ENCODE assay signal across 9 cellular contexts in the genomic region with DNA sequence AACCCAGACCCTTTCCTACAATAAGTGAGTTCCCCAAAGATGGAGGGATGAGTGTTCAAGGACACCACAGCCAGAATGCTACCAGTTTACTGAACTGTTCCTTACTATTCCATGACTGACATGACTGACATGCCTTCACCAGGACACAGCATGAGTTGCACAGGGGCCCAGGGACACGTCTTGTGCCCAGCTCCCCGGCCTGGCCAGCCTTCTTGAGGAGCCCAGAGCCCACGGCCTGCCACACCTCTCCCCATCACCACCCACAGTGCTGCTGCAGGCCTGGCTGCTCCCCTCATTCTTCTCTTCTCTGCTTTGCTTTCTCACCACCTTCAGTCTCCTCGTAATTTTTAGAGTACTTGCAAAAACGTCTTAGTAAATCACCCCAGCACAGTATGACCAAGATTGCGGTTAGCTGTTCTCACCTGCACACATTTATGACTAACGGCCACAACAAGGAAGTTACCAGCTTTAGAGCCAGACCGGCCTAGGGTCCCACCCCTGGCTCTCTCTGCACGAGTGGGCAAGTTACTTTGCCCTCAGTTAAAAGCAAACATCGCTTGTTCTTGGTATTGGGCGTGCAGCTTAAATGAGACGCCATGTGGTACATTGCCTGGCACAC. TPM values are rescaled to one million over a fixed set of nuclear protein-coding genes. Genes with fewer than 3 reads are reported as not detected.
DNase-seq lines count a peak whose midpoint lies in the region; ATAC-seq lines count a peak whose summit lies in the region.
"Had no signal": no experiment of that assay in that cellular context is flagged by ENCODE, and none has a peak within 500 bp of the region (broad histone marks: within the 10 kb centered on the region; RNA-seq: fewer than 3 reads in every experiment).

No MANE protein-coding gene starts in this region.

- DNase-seq in NOMO-1 (lab: John Stamatoyannopoulos, UW; ENCODE audit: unreplicated experiment in 2 of 2): peak; percentile 6 to 8
- no peak for DNase-seq in NOMO-1 treated with DMSO at 0.1 percent for 48 hours (lab: John Stamatoyannopoulos, UW; ENCODE audit: unreplicated experiment)
- peak; percentile 20 for DNase-seq in stimulated activated CD8-positive, alpha-beta memory T cell treated with anti-CD3 and anti-CD28 coated beads, Interleukin-12 subunit alpha, Interleukin-12 subunit beta, amount 100 ng/mL, for 4 hours (ENCODE audit: low read depth)
- DNase-seq in OCI-M1 (lab: John Stamatoyannopoulos, UW): no peak
- DNase-seq in aorta: no peak
- DNase-seq: caudate nucleus had no signal

- peaks cover 0 to 2% of the 10 kb centered on the region in 2 donors for H3K4me1 ChIP-seq in aorta (ENCODE audit: control insufficient read depth in 1 of 2, insufficient read depth in 2 of 2, low read length in 2 of 2)

- H3K9me3 Mint-ChIP-seq in activated T-helper 17 cell treated with anti-CD3 and anti-CD28 coated beads, Interleukin-2, amount 50 U/mL, for 72 hours: no peaks in the 10 kb centered on the region

- H3K27me3 Mint-ChIP-seq in activated T-helper 17 cell treated with anti-CD3 and anti-CD28 coated beads, Interleukin-2, amount 50 U/mL, for 72 hours: no peaks in the 10 kb centered on the region

- H3K27me3 ChIP-seq in aorta (ENCODE audit: control insufficient read depth in 1 of 2, insufficient read depth in 2 of 2, low read length in 1 of 2): no peaks in the 10 kb centered on the region

- peaks cover 52% of the 10 kb centered on the region for H3K36me3 Mint-ChIP-seq in activated T-helper 17 cell treated with anti-CD3 and anti-CD28 coated beads, Interleukin-2, amount 50 U/mL, for 72 hours (ENCODE audit: low read depth)

- no peaks in the 10 kb centered on the region for H3K9me3 ChIP-seq in aorta (ENCODE audit: control insufficient read depth, low read length)

- no peak overlapping the region for H3K27ac ChIP-seq in aorta (ENCODE audit: low read depth in 1 of 2, low read length in 2 of 2)

- no peak overlapping the region for H3K4me3 ChIP-seq in aorta (ENCODE audit: low read length in 2 of 2)

- H3K27ac Mint-ChIP-seq in activated T-helper 17 cell treated with anti-CD3 and anti-CD28 coated beads, Interleukin-2, amount 50 U/mL, for 72 hours: peak overlapping the region; percentile 79

- no peaks in the 10 kb centered on the region for H3K36me3 ChIP-seq in aorta (ENCODE audit: control insufficient read depth in 1 of 2, insufficient read depth in 2 of 2, low read length in 1 of 2)

- peak; percentile 71 for ATAC-seq in HG02840 (IDR thresholded peaks at IDR 0.05; ENCODE audit: low FRiP score, unreplicated experiment)
- ATAC-seq in activated T-helper 17 cell treated with anti-CD3 and anti-CD28 coated beads, Interleukin-2, amount 50 U/mL, for 72 hours (replicated peaks): peak; percentile 79
- ATAC-seq in HG02981 (IDR thresholded peaks at IDR 0.05; ENCODE audit: unreplicated experiment): no peak
- no peak for ATAC-seq in aorta (ENCODE audit: low FRiP score)

- intact Hi-C loops in aorta (cut with DNase I): no loop called here

- WGBS in aorta, 2 donors: 83 to 84% methylated on average over 12 of the region's 12 CpGs

- peaks cover 22% of the 10 kb centered on the region for H3K4me1 Mint-ChIP-seq in activated T-helper 17 cell treated with anti-CD3 and anti-CD28 coated beads, Interleukin-2, amount 50 U/mL, for 72 hours

- H3K4me3 Mint-ChIP-seq in activated T-helper 17 cell treated with anti-CD3 and anti-CD28 coated beads, Interleukin-2, amount 50 U/mL, for 72 hours: no peak overlapping the region

RNA-seq across cellular contexts. Expression of a gene that starts 18.5 kb away (rescaled TPM):
- total RNA-seq in activated T-helper 17 cell treated with anti-CD3 and anti-CD28 coated beads, Interleukin-2, amount 50 U/mL, for 72 hours: 10 to 100 TPM; 27.0 to 43.4 TPM
- 10 to 100 TPM; 35.5 to 42.1 TPM for total RNA-seq in aorta
- 10 to 100 TPM; 11.0 to 14.7 TPM for polyA plus RNA-seq in aorta

Comparison
In these comparisons a context has a peak if more than half of its experiments do, and no peak if none do; other contexts are left out.
1. DNase-seq: peak in NOMO-1 (2 of 2) and stimulated activated CD8-positive, alpha-beta memory T cell treated with anti-CD3 and anti-CD28 coated beads, Interleukin-12 subunit alpha, Interleukin-12 subunit beta, amount 100 ng/mL, for 4 hours (single experiment); none in NOMO-1 treated with DMSO at 0.1 percent for 48 hours (single experiment), OCI-M1 (single experiment) and aorta (0 of 2).
2. ATAC-seq: peak in HG02840 (single experiment) and activated T-helper 17 cell treated with anti-CD3 and anti-CD28 coated beads, Interleukin-2, amount 50 U/mL, for 72 hours (single experiment); none in HG02981 (single experiment) and aorta (single experiment).